1 cellular context compared by ENCODE assay signal in genomic region chr9:87498816-87499454, GRCh38.
TF ChIP-seq lines count a peak whose summit lies in the region.

No MANE protein-coding gene starts in this region.

TF ChIP-seq in SK-N-SH treated with all-trans-retinoic acid at 6 μM for 48 hours, 23 proteins besides CTCF, POLR2A, EP300 and RAD21 (continued from another document):
- no peak for TF ChIP-seq TSHZ2 (CRISPR knock-in tag; IDR thresholded peaks at IDR 0.05)
